31 cellular contexts compared by ENCODE assay signal in genomic region chr19:5595129-5595528, GRCh38. TPM values are rescaled to one million over a fixed set of nuclear protein-coding genes. Genes with fewer than 3 reads are reported as not detected.
DNase-seq lines count a peak whose midpoint lies in the region; ATAC-seq and TF ChIP-seq lines count a peak whose summit lies in the region.
"Had no signal": no experiment of that assay in that cellular context is flagged by ENCODE, and none has a peak within 500 bp of the region (broad histone marks: within the 10 kb centered on the region; RNA-seq: fewer than 3 reads in every experiment).

No MANE protein-coding gene starts in this region.

- H3K27ac ChIP-seq in BLaER1 (peak overlapping the region; percentile 66), vagina (no peak overlapping the region)
- H3K27ac ChIP-seq: HL-60, ovary, RWPE1, testis had no signal

- H3K4me3 Mint-ChIP-seq in Caco-2 (ENCODE audit: unreplicated experiment) (no peak overlapping the region), T-helper 17 cell (peak overlapping the region; percentile 66)
- H3K4me3 Mint-ChIP-seq: activated naive CD4-positive, alpha-beta T cell treated with anti-CD3 and anti-CD28 coated beads for 36 hours; activated T-helper 1 cell treated with anti-CD3 and anti-CD28 coated beads, Interleukin-12 subunit alpha, Interleukin-12 subunit beta, Interleukin-2, Interleukin-4 antibody, amounts not matched to agents 30 ng/mL and 10 ng/mL and 1 ng/mL, durations not matched to agents 14 hours and 24 hours and 36 hours; B cell; immature natural killer cell had no signal

- H3K9me3 Mint-ChIP-seq in Caco-2 (ENCODE audit: unreplicated experiment) = no peaks in the 10 kb centered on the region
- H3K9me3 Mint-ChIP-seq: activated naive CD4-positive, alpha-beta T cell treated with anti-CD3 and anti-CD28 coated beads for 36 hours; activated T-helper 1 cell treated with anti-CD3 and anti-CD28 coated beads, Interleukin-12 subunit alpha, Interleukin-12 subunit beta, Interleukin-2, Interleukin-4 antibody, amounts not matched to agents 30 ng/mL and 10 ng/mL and 1 ng/mL, durations not matched to agents 14 hours and 24 hours and 36 hours; immature natural killer cell had no signal

- no peaks in the 10 kb centered on the region for H3K27me3 Mint-ChIP-seq in Caco-2 (ENCODE audit: insufficient read depth, unreplicated experiment)
- no peaks in the 10 kb centered on the region for H3K27me3 Mint-ChIP-seq in T-helper 17 cell
- H3K27me3 Mint-ChIP-seq: B cell had no signal

- peaks cover 44% of the 10 kb centered on the region; the same call in 1 of the 2 replicates for H4K20me1 ChIP-seq in BLaER1

- TF ChIP-seq POLR2A in vagina (IDR thresholded peaks at IDR 0.05) = no peak

- peaks cover 100% of the 10 kb centered on the region for H3K36me3 ChIP-seq in BLaER1
- peaks cover 8% of the 10 kb centered on the region for H3K36me3 ChIP-seq in Caco-2 (ENCODE audit: control insufficient read depth, insufficient read depth, low read length)
- H3K36me3 ChIP-seq in vagina = peaks cover 2 to 100% of the 10 kb centered on the region in 2 donors
- H3K36me3 ChIP-seq: ovary had no signal

- peak overlapping the region; percentile 56; the same call in 1 of the 2 replicates for H3K9ac ChIP-seq in BLaER1

- H3K27me3 ChIP-seq in BLaER1 (no peaks in the 10 kb centered on the region), Caco-2 (replicated peaks; ENCODE audit: control insufficient read depth, insufficient read depth, low read length) (no peaks in the 10 kb centered on the region), vagina (no peaks in the 10 kb centered on the region)
- H3K27me3 ChIP-seq: ovary, testis had no signal

- H3K36me3 Mint-ChIP-seq in Caco-2 (ENCODE audit: insufficient read depth, unreplicated experiment) = peaks cover 89% of the 10 kb centered on the region
- peaks cover 10% of the 10 kb centered on the region for H3K36me3 Mint-ChIP-seq in T-helper 17 cell (ENCODE audit: low read depth)

- H3K9me3 ChIP-seq in BLaER1 = no peaks in the 10 kb centered on the region
- no peaks in the 10 kb centered on the region for H3K9me3 ChIP-seq in Caco-2
- no peaks in the 10 kb centered on the region for H3K9me3 ChIP-seq in T-helper 17 cell (ENCODE audit: control insufficient read depth, low read length, poor library complexity, severe bottlenecking)
- no peaks in the 10 kb centered on the region for H3K9me3 ChIP-seq in vagina
- H3K9me3 ChIP-seq: HAP-1, ovary, testis had no signal

- ATAC-seq in T-helper 17 cell (peak; percentile 65), left lobe of liver (peak; percentile 6)

- TF ChIP-seq CTCF in Caco-2 (IDR thresholded peaks at IDR 0.05; ENCODE audit: insufficient read depth in 1 of 2, low read depth in 1 of 2, low read length in 1 of 2, severe bottlenecking in 1 of 2, unreplicated experiment in 1 of 2) (no peak), vagina (IDR thresholded peaks at IDR 0.05) (no peak)

- H3K4me1 Mint-ChIP-seq in Caco-2 (ENCODE audit: low read depth, unreplicated experiment) = no peaks in the 10 kb centered on the region
- H3K4me1 Mint-ChIP-seq in T-helper 17 cell = peaks cover 9% of the 10 kb centered on the region
- H3K4me1 Mint-ChIP-seq: B cell had no signal

- H3K4me3 ChIP-seq in BLaER1 = no peak overlapping the region
- no peak overlapping the region for H3K4me3 ChIP-seq in Caco-2 (ENCODE audit: low read depth, low read length)
- H3K4me3 ChIP-seq in vagina = no peak overlapping the region
- H3K4me3 ChIP-seq: HAP-1, ovary, testis had no signal

- intact Hi-C loops in Caco-2 (cut with micrococcal nuclease; ENCODE audit: unreplicated experiment) = no loop called here
- intact Hi-C loops in vagina (cut with DNase I) = no loop called here

- no TSS peak for BruUV-seq in Caco-2 (replicated peaks; lab: Mats Ljungman, UMichigan)

- H3K27ac Mint-ChIP-seq in Caco-2 (ENCODE audit: unreplicated experiment) = peak overlapping the region; percentile 43
- H3K27ac Mint-ChIP-seq in T-helper 17 cell = peak overlapping the region; percentile 75
- H3K27ac Mint-ChIP-seq: activated naive CD4-positive, alpha-beta T cell treated with anti-CD3 and anti-CD28 coated beads for 36 hours; activated T-helper 1 cell treated with anti-CD3 and anti-CD28 coated beads, Interleukin-12 subunit alpha, Interleukin-12 subunit beta, Interleukin-2, Interleukin-4 antibody, amounts not matched to agents 30 ng/mL and 10 ng/mL and 1 ng/mL, durations not matched to agents 14 hours and 24 hours and 36 hours; B cell had no signal

- CTCF ChIA-PET in Caco-2 (lab: Charles Lee) = no interaction called here

- POLR2A ChIA-PET in Caco-2 (lab: Charles Lee) = interaction anchor here (1.2 kb wide), 1 partner anchor 27 kb away, joined by 4 read pairs; the partner anchor contains the start of genes SAFB and SAFB2

- H3K4me1 ChIP-seq in BLaER1 = peaks cover 27% of the 10 kb centered on the region
- no peaks in the 10 kb centered on the region for H3K4me1 ChIP-seq in Caco-2
- no peaks in the 10 kb centered on the region for H3K4me1 ChIP-seq in vagina
- H3K4me1 ChIP-seq: HAP-1, testis had no signal

- no peak for DNase-seq in Caco-2
- no peak for DNase-seq in T-helper 17 cell
- no peak for DNase-seq in left lobe of liver (ENCODE audit: low spot score)
- DNase-seq in vagina (ENCODE audit: extremely low spot score in 2 of 2) = no peak
- DNase-seq in stimulated activated CD4-positive, alpha-beta T cell treated with anti-CD3 and anti-CD28 coated beads, Interleukin-2, amount 100 ng/mL, for 48 hours = no peak
- DNase-seq in SIG-M5 (lab: John Stamatoyannopoulos, UW) = no peak
- DNase-seq: ACHN; activated CD4-positive, CD25-positive, alpha-beta regulatory T cell; activated naive CD4-positive, alpha-beta T cell treated with anti-CD3 and anti-CD28 coated beads for 36 hours; amniotic stem cell; DMS79 treated with DMSO at 0.1 percent for 48 hours; GF-D8; hypothalamus; immature natural killer cell; Karpas-422; left colon; mammary epithelial cell; NCI-H2029; NCI-H345; ovary; stimulated activated naive CD4-positive, alpha-beta T cell; T-helper 1 cell; testis had no signal

- peak overlapping the region; percentile 64 for H3K4me2 ChIP-seq in BLaER1

RNA-seq across cellular contexts. Expression of gene TINCR, which starts 27.4 kb away (rescaled TPM):
- total RNA-seq in Caco-2 (2022) (3.8 and 4.1 TPM in 2 replicates), T-helper 17 cell (1 to 10 TPM; 2.0 to 2.8 TPM), left lobe of liver (not detected), vagina (37.1 TPM)
- total RNA-seq: renal cortical epithelial cell, skeletal muscle tissue had no signal

RNA-seq across cellular contexts. Expression of gene SAFB2, which starts 27.4 kb away (rescaled TPM):
- total RNA-seq in Caco-2 (2022) (81.3 and 104 TPM in 2 replicates), T-helper 17 cell (100 to 1,000 TPM; 241 to 255 TPM), left lobe of liver (49.4 TPM), vagina (85.4 TPM)

RNA-seq across cellular contexts. Expression of gene SAFB, which starts 27.8 kb away (rescaled TPM):
- total RNA-seq in Caco-2 (2022) (120 and 132 TPM in 2 replicates), T-helper 17 cell (100 to 1,000 TPM; 173 to 183 TPM), left lobe of liver (48.6 TPM), vagina (145 TPM)
